Comparison of ENCODE assay signal across 9 cellular contexts in the genomic region with DNA sequence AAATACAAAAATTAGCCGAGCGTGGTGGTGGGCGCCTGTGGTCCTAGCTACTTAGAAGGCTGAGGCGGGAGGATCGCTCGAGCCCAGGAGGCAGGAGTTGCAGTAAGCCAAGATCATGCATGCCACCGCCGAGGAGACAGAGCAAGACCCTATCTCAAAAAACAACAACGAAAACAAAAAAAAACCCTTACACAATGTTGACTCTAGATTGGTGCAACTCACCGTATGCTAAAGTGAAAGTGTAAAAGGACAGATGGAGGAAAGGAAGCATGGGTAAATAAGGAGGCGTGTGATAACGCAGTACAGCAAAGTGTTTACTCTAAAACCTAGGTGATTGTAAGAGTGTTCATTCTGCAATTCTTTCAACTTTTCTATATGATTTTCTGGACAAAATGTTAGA. TPM values are rescaled to one million over a fixed set of nuclear protein-coding genes. Genes with fewer than 3 reads are reported as not detected.
DNase-seq lines count a peak whose midpoint lies in the region; ATAC-seq and TF ChIP-seq lines count a peak whose summit lies in the region.
"Had no signal": no experiment of that assay in that cellular context is flagged by ENCODE, and none has a peak within 500 bp of the region (broad histone marks: within the 10 kb centered on the region; RNA-seq: fewer than 3 reads in every experiment).

No MANE protein-coding gene starts in this region.

- H3K9ac ChIP-seq in neuronal stem cell (ENCODE audit: low read depth, low read length, poor library complexity), result no peak overlapping the region

- H3K36me3 ChIP-seq in OCI-LY7 (ENCODE audit: insufficient read depth, low read length) (no peaks in the 10 kb centered on the region), neuronal stem cell (replicated peaks in 1 of 2; ENCODE audit: control insufficient read depth in 2 of 2, insufficient read depth in 2 of 2, low read length in 2 of 2) (no peaks in the 10 kb centered on the region)

- no peaks in the 10 kb centered on the region for H4K20me1 ChIP-seq in OCI-LY7 (ENCODE audit: insufficient read depth, low read length)

- DNase-seq in activated T-cell treated with anti-CD3 and anti-CD28 coated beads, Interleukin-2, amount 50 U/mL, for 24 hours, result no peak
- no peak for DNase-seq in activated T-cell treated with anti-CD3 and anti-CD28 coated beads, Interleukin-2, amount 50 U/mL, for 1 hour
- DNase-seq in OCI-LY7 (ENCODE audit: low spot score) (no peak), neuronal stem cell (ENCODE audit: low spot score) (no peak), HT-29 (ENCODE audit: low spot score) (no peak)
- peak in 2 of 10 donors; percentile 26 to 32 for DNase-seq in naive thymus-derived CD8-positive, alpha-beta T cell
- DNase-seq: NCI-H748 treated with DMSO at 0.1 percent for 48 hours had no signal

- H4K91ac ChIP-seq in neuronal stem cell (ENCODE audit: low read depth, low read length, poor library complexity), result no peak overlapping the region

- no peak for TF ChIP-seq CTCF in OCI-LY7 (conservative IDR thresholded peaks at IDR 0.05; ENCODE audit: low read length)

- peak overlapping the region; percentile 29 for H3K4me3 Mint-ChIP-seq in activated T-cell treated with anti-CD3 and anti-CD28 coated beads, Interleukin-2, amount 50 U/mL, for 24 hours
- peak overlapping the region; percentile 65 to 92 (median 83) for H3K4me3 Mint-ChIP-seq in naive thymus-derived CD8-positive, alpha-beta T cell

- no peaks in the 10 kb centered on the region for H3K27me3 ChIP-seq in neuronal stem cell (ENCODE audit: control insufficient read depth in 3 of 3, insufficient read depth in 3 of 3, low read depth in 1 of 3, low read length in 3 of 3)

- CTCF ChIA-PET in OCI-LY7 (lab: Charles Lee; ENCODE audit: unreplicated experiment), result no interaction called here

- H3K4ac ChIP-seq in neuronal stem cell (ENCODE audit: low read length), result no peak overlapping the region

- H3K23ac ChIP-seq in neuronal stem cell (ENCODE audit: low read depth, low read length, poor library complexity), result no peak overlapping the region

- H2BK120ac ChIP-seq in neuronal stem cell (ENCODE audit: low read depth, low read length), result no peak overlapping the region

- no CpG with 5 or more reads among the region's 12 CpGs for WGBS in neuronal stem cell (ENCODE audit: extremely low coverage in 2 of 2, insufficient read length in 2 of 2, insufficient replicate concordance in 1 of 2), 2 donors

- peaks cover 19% of the 10 kb centered on the region for H3K4me1 Mint-ChIP-seq in activated T-cell treated with anti-CD3 and anti-CD28 coated beads, Interleukin-2, amount 50 U/mL, for 24 hours (ENCODE audit: low read depth)
- peaks cover 3 to 28% (median 19%) of the 10 kb centered on the region in 4 donors for H3K4me1 Mint-ChIP-seq in naive thymus-derived CD8-positive, alpha-beta T cell

- H3K27me3 Mint-ChIP-seq in activated T-cell treated with anti-CD3 and anti-CD28 coated beads, Interleukin-2, amount 50 U/mL, for 24 hours, result peaks cover 2% of the 10 kb centered on the region
- peaks cover 0 to 2% (median 0%) of the 10 kb centered on the region in 5 donors for H3K27me3 Mint-ChIP-seq in naive thymus-derived CD8-positive, alpha-beta T cell

- H2BK15ac ChIP-seq in neuronal stem cell (ENCODE audit: low read length), result no peak overlapping the region

- H3K9me3 ChIP-seq in OCI-LY7 (ENCODE audit: low read length), result no peaks in the 10 kb centered on the region
- peaks cover 0 to 7% of the 10 kb centered on the region in 2 donors for H3K9me3 ChIP-seq in neuronal stem cell (replicated peaks in 1 of 2; ENCODE audit: control insufficient read depth in 2 of 2, insufficient read depth in 1 of 2, low read depth in 1 of 2, low read length in 2 of 2)

- H2AFZ ChIP-seq in OCI-LY7 (ENCODE audit: low read length), result no peak overlapping the region
- H2AFZ ChIP-seq in neuronal stem cell (ENCODE audit: low read length), result no peak overlapping the region

- H3K27ac Mint-ChIP-seq in activated T-cell treated with anti-CD3 and anti-CD28 coated beads, Interleukin-2, amount 50 U/mL, for 24 hours, result no peak overlapping the region
- peak overlapping the region; percentile 39 to 96 (median 86) for H3K27ac Mint-ChIP-seq in naive thymus-derived CD8-positive, alpha-beta T cell

- no peaks in the 10 kb centered on the region for H3K79me1 ChIP-seq in neuronal stem cell (ENCODE audit: low read depth, low read length)

- H3K4me2 ChIP-seq in OCI-LY7 (ENCODE audit: low read length) (peak overlapping the region; percentile 10; the same call in 1 of the 2 replicates), neuronal stem cell (ENCODE audit: insufficient read depth, low read length, poor library complexity, severe bottlenecking) (no peak overlapping the region)

- H4K8ac ChIP-seq in neuronal stem cell (ENCODE audit: low read depth, low read length), result no peak overlapping the region

- H3K9me3 Mint-ChIP-seq in activated T-cell treated with anti-CD3 and anti-CD28 coated beads, Interleukin-2, amount 50 U/mL, for 24 hours, result no peaks in the 10 kb centered on the region
- H3K9me3 Mint-ChIP-seq in naive thymus-derived CD8-positive, alpha-beta T cell, result no peaks in the 10 kb centered on the region

- no peak overlapping the region for H2BK5ac ChIP-seq in neuronal stem cell (ENCODE audit: low read length)

- H2BK12ac ChIP-seq in neuronal stem cell (ENCODE audit: low read length), result no peak overlapping the region

- H3K9me2 ChIP-seq in OCI-LY7 (ENCODE audit: insufficient read depth, low read length), result no peaks in the 10 kb centered on the region

- H3K4me3 ChIP-seq in OCI-LY7 (ENCODE audit: low read depth, low read length, poor library complexity, severe bottlenecking), result no peak overlapping the region
- no peak overlapping the region for H3K4me3 ChIP-seq in neuronal stem cell (ENCODE audit: low read length in 2 of 2)

- H3K36me3 Mint-ChIP-seq in activated T-cell treated with anti-CD3 and anti-CD28 coated beads, Interleukin-2, amount 50 U/mL, for 24 hours (ENCODE audit: low read depth), result no peaks in the 10 kb centered on the region
- H3K36me3 Mint-ChIP-seq in naive thymus-derived CD8-positive, alpha-beta T cell, result peaks cover 0 to 5% (median 4%) of the 10 kb centered on the region in 3 donors

- H3K18ac ChIP-seq in neuronal stem cell (ENCODE audit: low read length), result no peak overlapping the region

- POLR2A ChIA-PET in OCI-LY7 (lab: Charles Lee), result no interaction called here
- POLR2A ChIA-PET in naive thymus-derived CD8-positive, alpha-beta T cell (lab: Charles Lee), result interaction anchor here (3.4 kb wide), 1 partner anchor 89 kb away, joined by 12 read pairs; a partner anchor contains a TSS

- no peak overlapping the region for H3K14ac ChIP-seq in neuronal stem cell (ENCODE audit: low read length)

- ATAC-seq in GM21723 (IDR thresholded peaks at IDR 0.05; ENCODE audit: unreplicated experiment) (peak; percentile 48), GM18873 (IDR thresholded peaks at IDR 0.05; ENCODE audit: low FRiP score, unreplicated experiment) (no peak)
- peak; percentile 18 to 69 for ATAC-seq in naive thymus-derived CD8-positive, alpha-beta T cell

- H3K79me2 ChIP-seq in OCI-LY7 (ENCODE audit: insufficient read depth, low read depth, low read length), result no peaks in the 10 kb centered on the region

- H2AK5ac ChIP-seq in neuronal stem cell (ENCODE audit: low read depth, low read length), result no peak overlapping the region

- no peaks in the 10 kb centered on the region for H3K4me1 ChIP-seq in OCI-LY7 (ENCODE audit: insufficient read depth, low read length, poor library complexity, severe bottlenecking)
- H3K4me1 ChIP-seq in neuronal stem cell (ENCODE audit: control insufficient read depth in 2 of 2, insufficient read depth in 1 of 2, low read depth in 1 of 2, low read length in 2 of 2), result no peaks in the 10 kb centered on the region

- no TSS peak for BruUV-seq in OCI-LY7 (replicated peaks; lab: Mats Ljungman, UMichigan)

- intact Hi-C loops in OCI-LY7 (cut with micrococcal nuclease; ENCODE audit: unreplicated experiment), result no loop called here

- H3K27ac ChIP-seq in OCI-LY7 (ENCODE audit: low read depth, low read length, poor library complexity, severe bottlenecking) (no peak overlapping the region), neuronal stem cell (replicated peaks; ENCODE audit: low read length) (no peak overlapping the region)

RNA-seq across cellular contexts. Expression of a gene that starts 15.9 kb away (rescaled TPM):
- total RNA-seq in OCI-LY7 (2014; rRNA removed; shearing (Covaris generic)), result 35.8 and 46.2 TPM in 2 replicates
- total RNA-seq in OCI-LY7 (2022), result 43.5 and 47.7 TPM in 2 replicates
- total RNA-seq in naive thymus-derived CD8-positive, alpha-beta T cell, result 10 to 100 TPM; 62.3 to 63.4 TPM
- polyA plus RNA-seq in naive thymus-derived CD8-positive, alpha-beta T cell, result 10 to 100 TPM; 27.9 to 35.3 (median 30.5) TPM
- polyA plus RNA-seq in neuronal stem cell (2013, experiment 1 of 2), result 34.4 TPM
- polyA plus RNA-seq in neuronal stem cell (2013, experiment 2 of 2), result 34.3 TPM
- total RNA-seq in HT-29 (2014; rRNA removed; shearing (Covaris generic)), result 41.8 and 45.5 TPM in 2 replicates
